29 cellular contexts compared by ENCODE assay signal in genomic region chr3:104939196-104939595, GRCh38.
DNase-seq lines count a peak whose midpoint lies in the region; ATAC-seq and TF ChIP-seq lines count a peak whose summit lies in the region.
"Had no signal": no experiment of that assay in that cellular context is flagged by ENCODE, and none has a peak within 500 bp of the region (broad histone marks: within the 10 kb centered on the region; RNA-seq: fewer than 3 reads in every experiment).

No MANE protein-coding gene starts in this region.

- H3K4me2 ChIP-seq in PC-9 = no peak overlapping the region
- H3K4me2 ChIP-seq: A549 had no signal

- H3K4me3 ChIP-seq in PC-9 (no peak overlapping the region), fibroblast of mammary gland (ENCODE audit: control insufficient read depth, low read depth, low read length) (no peak overlapping the region), Caco-2 (ENCODE audit: low read depth, low read length) (no peak overlapping the region)
- H3K4me3 ChIP-seq: A549, esophagus squamous epithelium, SJCRH30, skin epidermis had no signal

- H3K27me3 Mint-ChIP-seq in stimulated activated memory B cell treated with anti-CD40 and anti-IgM and Interleukin-4, amounts not matched to agents 10 μg/mL and 1 μg/mL and 100 μg/mL, for 72 hours = no peaks in the 10 kb centered on the region
- H3K27me3 Mint-ChIP-seq in Caco-2 (ENCODE audit: insufficient read depth, unreplicated experiment) = no peaks in the 10 kb centered on the region
- H3K27me3 Mint-ChIP-seq: activated CD4-positive, alpha-beta T cell treated with anti-CD3 and anti-CD28 coated beads for 36 hours; activated T-cell treated with anti-CD3 and anti-CD28 coated beads, Interleukin-2, amount 50 U/mL, for 24 hours; type B pancreatic cell had no signal

- H3K36me3 Mint-ChIP-seq in stimulated activated memory B cell treated with anti-CD40 and anti-IgM and Interleukin-4, amounts not matched to agents 10 μg/mL and 1 μg/mL and 100 μg/mL, for 72 hours = no peaks in the 10 kb centered on the region
- H3K36me3 Mint-ChIP-seq in Caco-2 (ENCODE audit: insufficient read depth, unreplicated experiment) = no peaks in the 10 kb centered on the region
- H3K36me3 Mint-ChIP-seq: type B pancreatic cell had no signal

- no peak overlapping the region for H3K27ac ChIP-seq in PC-9
- H3K27ac ChIP-seq: A549, esophagus squamous epithelium, SJCRH30, skin epidermis had no signal

- H2AFZ ChIP-seq in PC-9 = no peak overlapping the region

- no peak for ATAC-seq in HG03159 (IDR thresholded peaks at IDR 0.05; ENCODE audit: unreplicated experiment)
- no peak for ATAC-seq in stimulated activated memory B cell treated with anti-CD40 and anti-IgM and Interleukin-4, amounts not matched to agents 10 μg/mL and 1 μg/mL and 100 μg/mL, for 72 hours
- ATAC-seq: A549; activated CD4-positive, alpha-beta T cell treated with anti-CD3 and anti-CD28 coated beads for 36 hours had no signal

- no peaks in the 10 kb centered on the region for H3K27me3 ChIP-seq in PC-9 (ENCODE audit: insufficient read depth, low read depth)
- no peaks in the 10 kb centered on the region for H3K27me3 ChIP-seq in Caco-2 (replicated peaks; ENCODE audit: control insufficient read depth, insufficient read depth, low read length)
- H3K27me3 ChIP-seq: esophagus squamous epithelium, SJCRH30 had no signal

- no peaks in the 10 kb centered on the region for H3K9me3 Mint-ChIP-seq in stimulated activated memory B cell treated with anti-CD40 and anti-IgM and Interleukin-4, amounts not matched to agents 10 μg/mL and 1 μg/mL and 100 μg/mL, for 72 hours
- H3K9me3 Mint-ChIP-seq in Caco-2 (ENCODE audit: unreplicated experiment) = no peaks in the 10 kb centered on the region
- H3K9me3 Mint-ChIP-seq: activated T-cell treated with anti-CD3 and anti-CD28 coated beads, Interleukin-2, amount 50 U/mL, for 24 hours; endodermal cell; T-helper 1 cell treated with Interleukin-12 subunit alpha and Interleukin-12 subunit beta and Interleukin-4 antibody, amounts not matched to agents 30 μg/mL and 1 μg/mL, for 36 hours; type B pancreatic cell had no signal

- intact Hi-C loops in PC-9 (cut with micrococcal nuclease; ENCODE audit: unreplicated experiment) = no loop called here
- intact Hi-C loops in Caco-2 (cut with micrococcal nuclease; ENCODE audit: unreplicated experiment) = no loop called here

- POLR2A ChIA-PET in PC-9 (lab: Charles Lee; ENCODE audit: unreplicated experiment) (interaction anchor here (0.7 kb wide), 1 partner anchor 68 kb away, joined by 4 read pairs; no protein-coding TSS in a partner anchor), Caco-2 (lab: Charles Lee) (no interaction called here)

- no peak overlapping the region for H3K27ac Mint-ChIP-seq in stimulated activated memory B cell treated with anti-CD40 and anti-IgM and Interleukin-4, amounts not matched to agents 10 μg/mL and 1 μg/mL and 100 μg/mL, for 72 hours
- no peak overlapping the region for H3K27ac Mint-ChIP-seq in Caco-2 (ENCODE audit: unreplicated experiment)
- H3K27ac Mint-ChIP-seq: activated CD4-positive, alpha-beta T cell treated with anti-CD3 and anti-CD28 coated beads for 36 hours; activated T-cell treated with anti-CD3 and anti-CD28 coated beads, Interleukin-2, amount 50 U/mL, for 24 hours; endodermal cell; IgD-negative memory B cell; T-helper 1 cell treated with Interleukin-12 subunit alpha and Interleukin-12 subunit beta and Interleukin-4 antibody, amounts not matched to agents 30 μg/mL and 1 μg/mL, for 36 hours; type B pancreatic cell had no signal

- DNase-seq in NCI-H748 (lab: John Stamatoyannopoulos, UW; ENCODE audit: unreplicated experiment) (peak; percentile 36), NCI-H748 treated with DMSO at 0.1 percent for 48 hours (lab: John Stamatoyannopoulos, UW) (no peak), PC-9 (no peak), fibroblast of mammary gland (ENCODE audit: low read depth) (peak; percentile 35), Caco-2 (no peak), NCI-H187 treated with DMSO at 0.1 percent for 48 hours (lab: John Stamatoyannopoulos, UW) (no peak)
- DNase-seq: activated CD4-positive, alpha-beta T cell treated with anti-CD3 and anti-CD28 coated beads for 36 hours; activated CD8-positive, alpha-beta memory T cell treated with anti-CD3 and anti-CD28 coated beads for 24 hours; activated naive CD4-positive, alpha-beta T cell; activated T-cell treated with anti-CD3 and anti-CD28 coated beads, Interleukin-2, amount 50 U/mL, for 24 hours; amniotic stem cell; C1 segment of cervical spinal cord; cortex of kidney; endodermal cell; esophagus squamous epithelium; mammary epithelial cell; NCI-H1105; NCI-H510A; NK-92 treated with Interleukin-12 subunit alpha and Interleukin-12 subunit beta, amount 100 ng/mL, for 24 hours; nucleus accumbens; SJCRH30; stimulated activated CD4-positive, alpha-beta T cell treated with anti-CD3 and anti-CD28 coated beads, Interleukin-1b, Interleukin-23, amount 100 ng/mL, for 48 hours had no signal

- H3K79me2 ChIP-seq in PC-9 (ENCODE audit: low read depth) = no peaks in the 10 kb centered on the region

- H3K36me3 ChIP-seq in PC-9 (ENCODE audit: low read depth) (no peaks in the 10 kb centered on the region), Caco-2 (ENCODE audit: control insufficient read depth, insufficient read depth, low read length) (no peaks in the 10 kb centered on the region)
- H3K36me3 ChIP-seq: esophagus squamous epithelium, SJCRH30 had no signal

- no peaks in the 10 kb centered on the region for H3F3A ChIP-seq in PC-9 (ENCODE audit: insufficient read depth, low read depth)

- BruUV-seq in PC-9 (replicated peaks; lab: Mats Ljungman, UMichigan) (no TSS peak), Caco-2 (replicated peaks; lab: Mats Ljungman, UMichigan) (no TSS peak)

- H3K9me2 ChIP-seq in PC-9 (ENCODE audit: insufficient read depth) = no peaks in the 10 kb centered on the region

- H3K4me1 ChIP-seq in PC-9 (replicated peaks; ENCODE audit: insufficient read depth) = no peaks in the 10 kb centered on the region
- no peaks in the 10 kb centered on the region for H3K4me1 ChIP-seq in Caco-2
- H3K4me1 ChIP-seq: A549, esophagus squamous epithelium, SJCRH30 had no signal

- no peaks in the 10 kb centered on the region for H4K20me1 ChIP-seq in PC-9 (ENCODE audit: insufficient read depth)

- H3K9me3 ChIP-seq in PC-9 (ENCODE audit: insufficient read depth, low read depth) (no peaks in the 10 kb centered on the region), Caco-2 (no peaks in the 10 kb centered on the region)
- H3K9me3 ChIP-seq: A549, esophagus squamous epithelium, SJCRH30 had no signal

- no peaks in the 10 kb centered on the region for H3K4me1 Mint-ChIP-seq in stimulated activated memory B cell treated with anti-CD40 and anti-IgM and Interleukin-4, amounts not matched to agents 10 μg/mL and 1 μg/mL and 100 μg/mL, for 72 hours
- H3K4me1 Mint-ChIP-seq in Caco-2 (ENCODE audit: low read depth, unreplicated experiment) = no peaks in the 10 kb centered on the region
- H3K4me1 Mint-ChIP-seq: activated CD4-positive, alpha-beta T cell treated with anti-CD3 and anti-CD28 coated beads for 36 hours; endodermal cell; IgD-negative memory B cell had no signal

- CTCF ChIA-PET in PC-9 (lab: Charles Lee) = no interaction called here
- CTCF ChIA-PET in Caco-2 (lab: Charles Lee) = no interaction called here

- H3K4me3 Mint-ChIP-seq in stimulated activated memory B cell treated with anti-CD40 and anti-IgM and Interleukin-4, amounts not matched to agents 10 μg/mL and 1 μg/mL and 100 μg/mL, for 72 hours = no peak overlapping the region
- no peak overlapping the region for H3K4me3 Mint-ChIP-seq in Caco-2 (ENCODE audit: unreplicated experiment)
- H3K4me3 Mint-ChIP-seq: activated CD4-positive, alpha-beta T cell treated with anti-CD3 and anti-CD28 coated beads for 36 hours; activated T-cell treated with anti-CD3 and anti-CD28 coated beads, Interleukin-2, amount 50 U/mL, for 24 hours; endodermal cell; IgD-negative memory B cell; T-helper 1 cell treated with Interleukin-12 subunit alpha and Interleukin-12 subunit beta and Interleukin-4 antibody, amounts not matched to agents 30 μg/mL and 1 μg/mL, for 36 hours; type B pancreatic cell had no signal

- TF ChIP-seq CTCF in PC-9 (conservative IDR thresholded peaks at IDR 0.05) (0 out of 2 replicates have a peak, but pooled peaks have one; percentile 17), fibroblast of mammary gland (conservative IDR thresholded peaks at IDR 0.05; ENCODE audit: control insufficient read depth, insufficient read depth, low read depth, low read length) (no peak), Caco-2 (IDR thresholded peaks at IDR 0.05; ENCODE audit: insufficient read depth in 1 of 2, low read depth in 1 of 2, low read length in 1 of 2, severe bottlenecking in 1 of 2, unreplicated experiment in 1 of 2) (no peak)

Comparison
In these comparisons a context has a peak if more than half of its experiments do, and no peak if none do; other contexts are left out.
1. DNase-seq: peak in NCI-H748 (single experiment) and fibroblast of mammary gland (single experiment); none in NCI-H748 treated with DMSO at 0.1 percent for 48 hours (single experiment), PC-9 (0 of 2), Caco-2 (0 of 2) and NCI-H187 treated with DMSO at 0.1 percent for 48 hours (single experiment).